In the genomic region with DNA sequence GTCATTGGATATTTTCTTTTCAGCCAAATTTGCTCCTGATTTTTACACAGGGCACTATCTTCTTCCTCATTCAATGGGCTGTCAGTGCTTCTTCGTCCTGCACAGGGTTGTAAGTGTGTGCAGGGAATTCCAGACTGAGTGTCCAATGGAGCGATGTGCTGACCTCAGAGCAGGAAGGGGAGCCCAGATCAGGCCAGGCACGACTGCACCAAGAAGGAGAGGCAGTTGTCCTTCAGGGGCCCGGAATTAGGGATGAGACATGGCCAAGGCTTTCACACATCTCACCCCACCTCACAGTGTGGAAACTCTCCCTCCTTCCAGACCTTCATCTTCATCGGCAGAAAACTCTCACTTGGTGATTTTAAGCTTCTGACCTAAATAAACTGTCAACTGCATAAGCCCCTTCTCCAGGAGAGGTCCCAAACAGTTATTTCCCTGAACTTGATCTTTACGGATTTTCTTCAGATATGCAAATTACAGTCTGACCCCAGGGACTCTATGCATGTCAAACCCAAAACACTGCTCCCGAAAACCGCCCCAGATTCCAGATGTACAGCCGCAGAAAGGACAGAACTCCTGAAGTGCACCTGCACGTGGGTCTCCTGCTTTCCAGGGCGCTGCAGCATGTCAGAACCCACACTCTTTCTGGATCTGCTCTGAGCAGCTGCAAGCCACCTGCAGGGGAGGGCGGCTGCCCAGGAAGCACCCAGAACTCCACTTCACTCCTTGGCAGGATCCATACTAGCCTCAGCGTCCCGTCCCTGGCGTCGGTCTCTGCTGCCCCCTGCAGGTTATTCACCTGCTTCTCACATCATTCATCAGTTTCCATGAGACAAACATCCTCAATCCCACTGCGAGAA, we compare ENCODE assay signal across 8 cellular contexts. TPM values are rescaled to one million over a fixed set of nuclear protein-coding genes. Genes with fewer than 3 reads are reported as not detected.
DNase-seq lines count a peak whose midpoint lies in the region; ATAC-seq and FAIRE-seq lines count a peak whose summit lies in the region.

No MANE protein-coding gene starts in this region.

- intact Hi-C loops in CD4-positive, alpha-beta memory T cell (cut with micrococcal nuclease) = loop anchor here (1.0 kb wide), 8 partner anchors 23 to 343 kb away; a partner anchor contains a TSS

- H3K4me3 ChIP-seq in CD4-positive, alpha-beta memory T cell (ENCODE audit: low read length in 2 of 2) = peak overlapping the region; percentile 66 to 86
- peak overlapping the region; percentile 93 for H3K4me3 ChIP-seq in MG63

- peak overlapping the region; percentile 81 to 95 (median 91) for H3K4me3 Mint-ChIP-seq in CD4-positive, alpha-beta memory T cell

- peak; percentile 47 for ATAC-seq in GM21515 (IDR thresholded peaks at IDR 0.05; ENCODE audit: unreplicated experiment)

- no peaks in the 10 kb centered on the region for H3K27me3 Mint-ChIP-seq in CD4-positive, alpha-beta memory T cell

- H3K9me3 ChIP-seq in CD4-positive, alpha-beta memory T cell (ENCODE audit: control insufficient read depth in 1 of 2, low read length in 2 of 2) = peaks cover 0 to 10% of the 10 kb centered on the region in 2 donors
- peaks cover 40% of the 10 kb centered on the region for H3K9me3 ChIP-seq in MG63

- H3K36me3 ChIP-seq in CD4-positive, alpha-beta memory T cell (ENCODE audit: insufficient read depth, low read length) = peaks cover 4% of the 10 kb centered on the region
- H3K36me3 ChIP-seq in MG63 = peaks cover 62% of the 10 kb centered on the region

- no peak for FAIRE-seq in frontal cortex (lab: Jason Lieb, UNC)

- in situ Hi-C loops in SK-MEL-5 (cut with HindIII; ENCODE audit: low pct_unique_long_range_greater_than_20kb, low sequenced_read_pairs) = no loop called here

- peaks cover 26% of the 10 kb centered on the region for H3K4me1 ChIP-seq in CD4-positive, alpha-beta memory T cell (ENCODE audit: insufficient read depth, low read length)

- CTCF ChIA-PET in CD4-positive, alpha-beta memory T cell (lab: Charles Lee; ENCODE audit: partially characterized antibody) = interaction anchor here (0.9 to 5.5 kb wide), 28 partner anchors 9 to 355 kb away, joined by 3 to 44 read pairs (median 4); a partner anchor contains a TSS

- peaks cover 20 to 25% of the 10 kb centered on the region in 2 donors for H3K36me3 Mint-ChIP-seq in CD4-positive, alpha-beta memory T cell

- POLR2A ChIA-PET in CD4-positive, alpha-beta memory T cell (lab: Charles Lee; ENCODE audit: partially characterized antibody) = interaction anchor here (0.6 to 3.2 kb wide), 13 partner anchors 22 to 343 kb away, joined by 3 to 24 read pairs (median 5); a partner anchor contains a TSS

- H3K9me3 Mint-ChIP-seq in CD4-positive, alpha-beta memory T cell = peaks cover 4 to 11% (median 7%) of the 10 kb centered on the region in 8 donors

- DNase-seq in CD4-positive, alpha-beta memory T cell = peak; percentile 78 to 83 (median 78)
- DNase-seq in MG63 (peak; percentile 82), SK-MEL-5 (ENCODE audit: low read depth, low spot score) (peak; percentile 82), frontal cortex (ENCODE audit: low spot score in 2 of 2) (peak; percentile 68 to 77), non-pigmented ciliary epithelial cell (ENCODE audit: low read depth) (peak; percentile 44), stromal cell of bone marrow (ENCODE audit: low read depth) (peak; percentile 65)
- DNase-seq in activated naive CD4-positive, alpha-beta T cell (lab: John Stamatoyannopoulos, UW) = peak; percentile 46 to 76 (median 74)

- peak overlapping the region; percentile 63 for H3K27ac ChIP-seq in CD4-positive, alpha-beta memory T cell (ENCODE audit: low read depth, low read length)

- H3K4me1 Mint-ChIP-seq in CD4-positive, alpha-beta memory T cell = peaks cover 28 to 43% (median 33%) of the 10 kb centered on the region in 4 donors

- peak overlapping the region; percentile 58 to 93 (median 79) for H3K27ac Mint-ChIP-seq in CD4-positive, alpha-beta memory T cell

- no peaks in the 10 kb centered on the region for H3K27me3 ChIP-seq in CD4-positive, alpha-beta memory T cell (ENCODE audit: insufficient read depth, low read length)
- no peaks in the 10 kb centered on the region for H3K27me3 ChIP-seq in MG63

RNA-seq across cellular contexts. Expression of a gene that starts 0.6 kb away (rescaled TPM):
- 1 to 10 TPM; 4.0 to 7.4 TPM for total RNA-seq in CD4-positive, alpha-beta memory T cell
- 1 to 10 TPM; 1.6 to 2.2 TPM for polyA plus RNA-seq in CD4-positive, alpha-beta memory T cell
- total RNA-seq in MG63 (2014; rRNA removed; shearing (Covaris generic); ENCODE audit: low replicate concordance) = 7.5 and 36.6 TPM in 2 replicates
- total RNA-seq in SK-MEL-5 (2014; rRNA removed; shearing (Covaris generic)) = 5.4 and 5.9 TPM in 2 replicates
- polyA plus RNA-seq in SK-MEL-5 (2015; cell fraction: cytosol; rRNA removed) = 1.7 and 2.5 TPM in 2 replicates
- polyA plus RNA-seq in SK-MEL-5 (2015; cell fraction: nucleus; rRNA removed) = 3.6 and 6.5 TPM in 2 replicates
- 6.1 TPM for total RNA-seq in frontal cortex

RNA-seq across cellular contexts. Expression of a gene that starts 15.8 kb away (rescaled TPM):
- total RNA-seq in CD4-positive, alpha-beta memory T cell = 1 to 10 TPM; 2.1 to 2.6 TPM
- under 1 TPM in 1 of 2 donors, not detected in 1; 0.52 TPM for polyA plus RNA-seq in CD4-positive, alpha-beta memory T cell
- 5.3 and 12.4 TPM in 2 replicates for total RNA-seq in MG63 (2014; rRNA removed; shearing (Covaris generic); ENCODE audit: low replicate concordance)
- 1.6 and 1.9 TPM in 2 replicates for total RNA-seq in SK-MEL-5 (2014; rRNA removed; shearing (Covaris generic))
- polyA plus RNA-seq in SK-MEL-5 (2015; cell fraction: cytosol; rRNA removed) = 0.44 and 0.82 TPM in 2 replicates
- polyA plus RNA-seq in SK-MEL-5 (2015; cell fraction: nucleus; rRNA removed) = 1.1 and 3.2 TPM in 2 replicates
- 29.3 TPM for total RNA-seq in frontal cortex

RNA-seq across cellular contexts. Expression of a gene that starts 22.1 kb away (rescaled TPM):
- 10 to 100 TPM; 26.9 to 32.8 TPM for total RNA-seq in CD4-positive, alpha-beta memory T cell
- polyA plus RNA-seq in CD4-positive, alpha-beta memory T cell = 10 to 100 TPM; 17.0 to 18.5 TPM
- 5.1 and 15.1 TPM in 2 replicates for total RNA-seq in MG63 (2014; rRNA removed; shearing (Covaris generic); ENCODE audit: low replicate concordance)
- 3.2 and 4.5 TPM in 2 replicates for total RNA-seq in SK-MEL-5 (2014; rRNA removed; shearing (Covaris generic))
- polyA plus RNA-seq in SK-MEL-5 (2015; cell fraction: cytosol; rRNA removed) = 1.9 and 2.3 TPM in 2 replicates
- polyA plus RNA-seq in SK-MEL-5 (2015; cell fraction: nucleus; rRNA removed) = 3.0 and 3.3 TPM in 2 replicates
- total RNA-seq in frontal cortex = 25.7 TPM

Comparison
In these comparisons a context has a peak if more than half of its experiments do, and no peak if none do; other contexts are left out.
1. Peak in every context shown above with its lines: DNase-seq, ATAC-seq, H3K4me3 ChIP-seq and H3K27ac ChIP-seq.